Comparison of ENCODE assay signal across 2 cellular contexts in genomic region chr5:134444941-134445471, GRCh38.
TF ChIP-seq lines count a peak whose summit lies in the region.

No MANE protein-coding gene starts in this region.

TF ChIP-seq in HEK293, 187 proteins besides CTCF, POLR2A, EP300 and RAD21:
- TF ChIP-seq ZNF248 (tag by site-specific recombination; IDR thresholded peaks at IDR 0.05) (no peak), ZBTB10 (tag by site-specific recombination; IDR thresholded peaks at IDR 0.05) (no peak), ZNF571 (tag by site-specific recombination; IDR thresholded peaks at IDR 0.05) (no peak), ZNF704 (tag by site-specific recombination; IDR thresholded peaks at IDR 0.05) (no peak), ZSCAN18 (tag by site-specific recombination; IDR thresholded peaks at IDR 0.05) (no peak), ATF2 (tag by site-specific recombination; IDR thresholded peaks at IDR 0.05; ENCODE audit: low read depth) (peak; percentile 34; the same call in 1 of the 2 replicates), ZNF837 (tag by site-specific recombination; IDR thresholded peaks at IDR 0.05) (no peak), ZNF280D (tag by site-specific recombination; IDR thresholded peaks at IDR 0.05) (peak; percentile 91), ZNF776 (tag by site-specific recombination; IDR thresholded peaks at IDR 0.05; ENCODE audit: borderline replicate concordance) (no peak), GLIS2 (tag by site-specific recombination; IDR thresholded peaks at IDR 0.05) (no peak), ZNF580 (tag by site-specific recombination; IDR thresholded peaks at IDR 0.05) (0 out of 2 replicates have a peak, but pooled peaks have one; percentile 30), OSR2 (tag by site-specific recombination; IDR thresholded peaks at IDR 0.05) (no peak)

TF ChIP-seq in K562, 482 proteins besides CTCF, POLR2A, EP300 and RAD21:
- no peak for TF ChIP-seq THAP7 (CRISPR knock-in tag; IDR thresholded peaks at IDR 0.05)
- TF ChIP-seq BCOR (IDR thresholded peaks at IDR 0.05): peak; percentile 31; the same call in 1 of the 2 replicates
- peak; percentile 60; the same call in 1 of the 2 replicates for TF ChIP-seq SMARCA5 (IDR thresholded peaks at IDR 0.05)
- 0 out of 2 replicates have a peak, but pooled peaks have one; percentile 36 for TF ChIP-seq HLTF (IDR thresholded peaks at IDR 0.05)
- peak; percentile 97 for TF ChIP-seq RBM25 (IDR thresholded peaks at IDR 0.05; ENCODE audit: low read depth, low read length, severe bottlenecking)
- TF ChIP-seq HINFP (tag; conservative IDR thresholded peaks at IDR 0.05; ENCODE audit: low read depth): no peak
- peak in 1 of 3 experiments; percentile 44 for TF ChIP-seq YY1 (IDR thresholded peaks at IDR 0.05; ENCODE audit: borderline replicate concordance in 1 of 3, control insufficient read depth in 1 of 3, extremely low read depth in 1 of 3, insufficient read depth in 3 of 3, insufficient read length in 1 of 3, insufficient replicate concordance in 2 of 3, low read depth in 1 of 3, low read length in 2 of 3)
- TF ChIP-seq ATF3 (IDR thresholded peaks at IDR 0.05): peak; percentile 37
- TF ChIP-seq ATF3 (CRISPR knock-in tag; conservative IDR thresholded peaks at IDR 0.05): no peak
